ENCODE assay signal across 16 cellular contexts in the genomic region with DNA sequence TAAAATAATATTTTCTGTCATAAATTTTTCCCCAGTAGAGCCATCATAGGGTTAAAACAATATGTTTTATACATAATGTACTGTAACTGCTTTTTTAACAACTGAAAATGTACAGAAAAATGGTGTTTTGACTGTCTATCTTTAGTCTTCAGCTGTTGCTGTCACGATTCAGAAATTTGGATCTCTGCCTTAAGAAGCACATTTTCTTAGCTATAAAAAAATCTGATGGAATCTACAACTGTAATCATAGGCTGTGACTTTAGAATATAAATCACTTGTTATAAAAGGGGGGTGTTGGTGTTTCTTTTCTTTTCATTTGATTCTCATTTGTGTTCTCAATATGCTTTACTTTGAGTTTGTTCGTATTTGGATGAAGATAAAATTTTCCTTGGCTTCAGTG.
DNase-seq lines count a peak whose midpoint lies in the region; ATAC-seq, FAIRE-seq and TF ChIP-seq lines count a peak whose summit lies in the region.
"Had no signal": no experiment of that assay in that cellular context is flagged by ENCODE, and none has a peak within 500 bp of the region (broad histone marks: within the 10 kb centered on the region; RNA-seq: fewer than 3 reads in every experiment).

No MANE protein-coding gene starts in this region.

- H3K9me3 ChIP-seq in endothelial cell of umbilical vein (replicated peaks; ENCODE audit: control insufficient read depth, insufficient read depth, low read length) (no peaks in the 10 kb centered on the region), prostate gland (no peaks in the 10 kb centered on the region)

- no TSS peak for BruUV-seq in endothelial cell of umbilical vein (replicated peaks; lab: Mats Ljungman, UMichigan)

- peak overlapping the region in 2 of 3 experiments; percentile 6 to 74 for H3K27ac Mint-ChIP-seq in nephron
- H3K27ac Mint-ChIP-seq: HFFc6 had no signal

- TF ChIP-seq CTCF in endothelial cell of umbilical vein (IDR thresholded peaks at IDR 0.05; ENCODE audit: extremely low read depth in 1 of 2, insufficient read depth in 1 of 2, low read depth in 1 of 2, low read length in 2 of 2) (no peak), nephron (IDR thresholded peaks at IDR 0.05; ENCODE audit: unreplicated experiment in 3 of 3) (no peak), prostate gland (IDR thresholded peaks at IDR 0.05) (no peak)

- peak overlapping the region; percentile 99 for H3K27ac ChIP-seq in caudate nucleus (ENCODE audit: low read depth, low read length)
- H3K27ac ChIP-seq in endothelial cell of umbilical vein (ENCODE audit: insufficient read depth, low read depth, low read length) = no peak overlapping the region
- peak overlapping the region; percentile 100 for H3K27ac ChIP-seq in temporal lobe (ENCODE audit: low read depth, low read length)
- no peak overlapping the region for H3K27ac ChIP-seq in prostate gland
- H3K27ac ChIP-seq: BLaER1, HL-60 had no signal

- no peaks in the 10 kb centered on the region for H3K27me3 Mint-ChIP-seq in nephron (ENCODE audit: low read depth)

- H3K4me3 ChIP-seq in endothelial cell of umbilical vein (replicated peaks in 1 of 3; ENCODE audit: insufficient read depth in 1 of 3, low read depth in 1 of 3, low read length in 3 of 3) (no peak overlapping the region), prostate gland (no peak overlapping the region)
- H3K4me3 ChIP-seq: BLaER1 had no signal

- WGBS in prostate gland = 30% methylated on average over 2 of the region's 2 CpGs

- intact Hi-C loops in endothelial cell of umbilical vein (cut with micrococcal nuclease) (no loop called here), prostate gland (cut with DNase I) (no loop called here)

- dilution Hi-C loops in endothelial cell of umbilical vein (cut with MboI; ENCODE audit: extremely low pct_ligation_motif_present, low sequenced_read_pairs) = no loop called here

- FAIRE-seq in endothelial cell of umbilical vein (lab: Jason Lieb, UNC) = peak; percentile 50
- FAIRE-seq: GM12891, GM19239 had no signal

- no peak overlapping the region for H2AFZ ChIP-seq in endothelial cell of umbilical vein (ENCODE audit: low read depth, low read length)

- H3K27me3 ChIP-seq in endothelial cell of umbilical vein (ENCODE audit: control insufficient read depth in 2 of 2, insufficient read depth in 2 of 2, low read length in 2 of 2) = peaks cover 0 to 1% of the 10 kb centered on the region in 2 experiments
- no peaks in the 10 kb centered on the region for H3K27me3 ChIP-seq in prostate gland (replicated peaks; ENCODE audit: insufficient read depth)
- H3K27me3 ChIP-seq: BLaER1 had no signal

- H3K36me3 Mint-ChIP-seq in nephron (ENCODE audit: low read depth) = peaks cover 4% of the 10 kb centered on the region

- no peaks in the 10 kb centered on the region for H4K20me1 ChIP-seq in endothelial cell of umbilical vein (replicated peaks; ENCODE audit: control insufficient read depth, extremely low read depth, insufficient read depth, low read length)
- H4K20me1 ChIP-seq: BLaER1 had no signal

- H3K36me3 ChIP-seq in endothelial cell of umbilical vein (ENCODE audit: control insufficient read depth in 2 of 2, extremely low read depth in 1 of 2, insufficient read depth in 2 of 2, low read length in 2 of 2) = no peaks in the 10 kb centered on the region
- no peaks in the 10 kb centered on the region for H3K36me3 ChIP-seq in prostate gland
- H3K36me3 ChIP-seq: BLaER1 had no signal

- H3K9ac ChIP-seq in endothelial cell of umbilical vein (replicated peaks; ENCODE audit: extremely low read depth, insufficient read depth, low read length) = no peak overlapping the region
- H3K9ac ChIP-seq: BLaER1 had no signal

- CTCF ChIA-PET in endothelial cell of umbilical vein (lab: Charles Lee) = no interaction called here

- H3K4me2 ChIP-seq in endothelial cell of umbilical vein (ENCODE audit: insufficient read depth, low read length) = no peak overlapping the region
- H3K4me2 ChIP-seq: BLaER1 had no signal

- TF ChIP-seq POLR2A in endothelial cell of umbilical vein (IDR thresholded peaks at IDR 0.05; ENCODE audit: low read depth, low read length) = no peak
- TF ChIP-seq POLR2A in erythroblast (IDR thresholded peaks at IDR 0.05; ENCODE audit: low read length) = no peak
- TF ChIP-seq POLR2A in prostate gland (IDR thresholded peaks at IDR 0.05) = no peak

- H3K4me1 Mint-ChIP-seq in nephron = peaks cover 19% of the 10 kb centered on the region

- POLR2A ChIA-PET in endothelial cell of umbilical vein (lab: Charles Lee) = no interaction called here

- no peak for DNase-seq in caudate nucleus (lab: John Stamatoyannopoulos, UW)
- no peak for DNase-seq in endothelial cell of umbilical vein (ENCODE audit: low read depth, low spot score)
- DNase-seq in erythroblast (lab: John Stamatoyannopoulos, UW) = no peak
- no peak for DNase-seq in prostate gland (ENCODE audit: low spot score)
- no peak for DNase-seq in EL
- DNase-seq: AML-193, DMS53, HCEC 1CT, HFFc6 had no signal

- ATAC-seq in GM19035 (IDR thresholded peaks at IDR 0.05; ENCODE audit: unreplicated experiment) = no peak

- H3K4me1 ChIP-seq in endothelial cell of umbilical vein (ENCODE audit: control insufficient read depth, extremely low read depth, insufficient read depth, low read length) (no peaks in the 10 kb centered on the region), prostate gland (replicated peaks) (no peaks in the 10 kb centered on the region)

- H3K9me3 Mint-ChIP-seq in nephron = peaks cover 6% of the 10 kb centered on the region

- H3K9me1 ChIP-seq in endothelial cell of umbilical vein (replicated peaks; ENCODE audit: control insufficient read depth, extremely low read depth, insufficient read depth, low read length) = no peaks in the 10 kb centered on the region

- no peaks in the 10 kb centered on the region for H3K79me2 ChIP-seq in endothelial cell of umbilical vein (ENCODE audit: control insufficient read depth, insufficient read depth, low read length)

- H3K4me3 Mint-ChIP-seq in nephron = no peak overlapping the region
- H3K4me3 Mint-ChIP-seq: HFFc6 had no signal

TF ChIP-seq in endothelial cell of umbilical vein, 7 proteins besides CTCF, POLR2A, EP300 and RAD21:
- no peak for TF ChIP-seq MYC (IDR thresholded peaks at IDR 0.05; ENCODE audit: low read depth, low read length)
- TF ChIP-seq, protein P1, sequence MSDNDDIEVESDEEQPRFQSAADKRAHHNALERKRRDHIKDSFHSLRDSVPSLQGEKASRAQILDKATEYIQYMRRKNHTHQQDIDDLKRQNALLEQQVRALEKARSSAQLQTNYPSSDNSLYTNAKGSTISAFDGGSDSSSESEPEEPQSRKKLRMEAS (IDR thresholded peaks at IDR 0.05; ENCODE audit: insufficient read depth, insufficient read length) = no peak
- no peak for TF ChIP-seq GATA2 (IDR thresholded peaks at IDR 0.05; ENCODE audit: insufficient read depth, insufficient read length, low read depth, low read length)
- no peak for TF ChIP-seq JUN (IDR thresholded peaks at IDR 0.05; ENCODE audit: borderline replicate concordance, insufficient read depth, insufficient read length, low read depth)
- TF ChIP-seq EZH2 (IDR thresholded peaks at IDR 0.05; ENCODE audit: borderline replicate concordance, low read depth, low read length, severe bottlenecking) = no peak
- TF ChIP-seq FOS (IDR thresholded peaks at IDR 0.05; ENCODE audit: borderline replicate concordance, insufficient read depth, low read length) = no peak
- TF ChIP-seq POLR2AphosphoS5 (IDR thresholded peaks at IDR 0.05; ENCODE audit: insufficient read depth, low read depth, low read length) = no peak
TF ChIP-seq in endothelial cell of umbilical vein: peak in this region for 0.

Comparison
In these comparisons a context has a peak if more than half of its experiments do, and no peak if none do; other contexts are left out.
1. H3K27ac ChIP-seq: peak in caudate nucleus (single experiment) and temporal lobe (single experiment); none in endothelial cell of umbilical vein (single experiment) and prostate gland (0 of 2).